Comparison of ENCODE assay signal across 1 cellular context in the genomic region with DNA sequence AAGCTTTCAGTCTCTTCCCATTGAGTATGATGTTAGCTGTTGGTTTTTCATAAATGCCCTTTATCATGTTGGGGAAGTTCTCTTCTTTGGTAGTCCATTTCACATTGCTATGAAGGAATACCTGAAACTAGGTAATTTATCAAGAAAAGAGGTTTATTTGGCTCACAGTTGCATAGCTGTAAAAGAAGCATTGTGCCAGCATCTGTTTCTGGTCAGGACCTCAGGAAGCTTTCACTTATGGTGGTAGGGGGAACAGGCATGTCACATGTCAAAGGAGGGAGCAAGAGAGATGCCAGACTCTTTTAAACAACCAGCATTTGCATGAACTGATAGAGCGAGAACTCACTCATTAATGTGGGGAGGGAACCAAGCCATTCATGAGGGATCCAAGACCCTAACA.
A peak's percentile ranks its signal among the peaks of the same experiment; 100 is the strongest.
TF ChIP-seq lines count a peak whose summit lies in the region.

No MANE protein-coding gene starts in this region.

TF ChIP-seq in HepG2, 621 proteins besides CTCF, POLR2A, EP300 and RAD21:
- TF ChIP-seq SKI (IDR thresholded peaks at IDR 0.05; ENCODE audit: partially characterized antibody) = no peak
- TF ChIP-seq, protein P1, sequence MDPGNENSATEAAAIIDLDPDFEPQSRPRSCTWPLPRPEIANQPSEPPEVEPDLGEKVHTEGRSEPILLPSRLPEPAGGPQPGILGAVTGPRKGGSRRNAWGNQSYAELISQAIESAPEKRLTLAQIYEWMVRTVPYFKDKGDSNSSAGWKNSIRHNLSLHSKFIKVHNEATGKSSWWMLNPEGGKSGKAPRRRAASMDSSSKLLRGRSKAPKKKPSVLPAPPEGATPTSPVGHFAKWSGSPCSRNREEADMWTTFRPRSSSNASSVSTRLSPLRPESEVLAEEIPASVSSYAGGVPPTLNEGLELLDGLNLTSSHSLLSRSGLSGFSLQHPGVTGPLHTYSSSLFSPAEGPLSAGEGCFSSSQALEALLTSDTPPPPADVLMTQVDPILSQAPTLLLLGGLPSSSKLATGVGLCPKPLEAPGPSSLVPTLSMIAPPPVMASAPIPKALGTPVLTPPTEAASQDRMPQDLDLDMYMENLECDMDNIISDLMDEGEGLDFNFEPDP (CRISPR knock-in tag; conservative IDR thresholded peaks at IDR 0.05) = 0 out of 2 replicates have a peak, but pooled peaks have one; percentile 74
